In genomic region chr3:112633191-112633590, GRCh38 we compare ENCODE assay signal across 17 cellular contexts. TPM values are rescaled to one million over a fixed set of nuclear protein-coding genes. Genes with fewer than 3 reads are reported as not detected.
DNase-seq lines count a peak whose midpoint lies in the region; ATAC-seq, FAIRE-seq and TF ChIP-seq lines count a peak whose summit lies in the region.
"Had no signal": no experiment of that assay in that cellular context is flagged by ENCODE, and none has a peak within 500 bp of the region (broad histone marks: within the 10 kb centered on the region; RNA-seq: fewer than 3 reads in every experiment).

No MANE protein-coding gene starts in this region.

- no peak for TF ChIP-seq RAD21 in SK-N-SH (IDR thresholded peaks at IDR 0.05; ENCODE audit: low read length)

- H3K18ac ChIP-seq in mesenchymal stem cell (ENCODE audit: low read depth in 1 of 2, low read length in 2 of 2) = peak overlapping the region in 1 of 2 experiments; percentile 67

- H3K27me3 ChIP-seq in SK-N-SH (ENCODE audit: insufficient read depth) (no peaks in the 10 kb centered on the region), astrocyte (ENCODE audit: insufficient read depth, low read length) (no peaks in the 10 kb centered on the region), mesenchymal stem cell (ENCODE audit: control insufficient read depth in 1 of 2, insufficient read depth in 1 of 2, low read length in 2 of 2) (no peaks in the 10 kb centered on the region), vagina (no peaks in the 10 kb centered on the region)
- H3K27me3 ChIP-seq: testis had no signal

- no peak for TF ChIP-seq EP300 in SK-N-SH (IDR thresholded peaks at IDR 0.05; ENCODE audit: borderline replicate concordance in 1 of 2, low read depth in 1 of 2, low read length in 1 of 2)

- H3K4me3 ChIP-seq in SK-N-SH (ENCODE audit: low read depth in 2 of 2, low read length in 1 of 2) (peak overlapping the region in 1 of 2 experiments; percentile 41; a peak in 1 of 4 replicates), astrocyte (ENCODE audit: insufficient read depth, low read depth, low read length) (no peak overlapping the region), mesenchymal stem cell (ENCODE audit: insufficient read depth in 1 of 2, low read depth in 1 of 2, low read length in 2 of 2) (peak overlapping the region in 1 of 2 experiments; percentile 89), vagina (peak overlapping the region in 1 of 2 donors; percentile 4)
- H3K4me3 ChIP-seq: PC-9, testis had no signal

- H3K9me2 ChIP-seq in SK-N-SH = no peaks in the 10 kb centered on the region

- CTCF ChIA-PET in SK-N-SH (lab: Yijun Ruan, JAX) = interaction anchor here (2.1 to 4.8 kb wide), 2 partner anchors 10 to 51 kb away, joined by 9 to 31 read pairs; no protein-coding TSS in a partner anchor

- no peak for TF ChIP-seq POLR2A in vagina (IDR thresholded peaks at IDR 0.05)

- H3K36me3 ChIP-seq in SK-N-SH (replicated peaks in 1 of 2; ENCODE audit: control insufficient read depth in 1 of 2, insufficient read depth in 2 of 2, low read length in 1 of 2) (peaks cover 19 to 35% of the 10 kb centered on the region in 2 experiments), astrocyte (ENCODE audit: insufficient read depth, low read length) (peaks cover 7% of the 10 kb centered on the region), mesenchymal stem cell (ENCODE audit: control insufficient read depth in 1 of 2, insufficient read depth in 2 of 2, low read depth in 1 of 2, low read length in 2 of 2) (peaks cover 0 to 57% of the 10 kb centered on the region in 2 experiments), vagina (no peaks in the 10 kb centered on the region)

- H3K4me1 ChIP-seq in SK-N-SH (ENCODE audit: control insufficient read depth in 1 of 2, insufficient read depth in 2 of 2, low read depth in 1 of 2, low read length in 1 of 2) = peaks cover 24 to 56% of the 10 kb centered on the region in 2 experiments; a peak in 3 of 4 replicates
- H3K4me1 ChIP-seq in astrocyte (ENCODE audit: insufficient read depth, low read length) = peaks cover 60% of the 10 kb centered on the region
- H3K4me1 ChIP-seq in mesenchymal stem cell (ENCODE audit: control insufficient read depth, insufficient read depth, low read depth, low read length) = peaks cover 4% of the 10 kb centered on the region
- H3K4me1 ChIP-seq in vagina = peaks cover 72% of the 10 kb centered on the region
- H3K4me1 ChIP-seq: testis had no signal

- H3K27ac Mint-ChIP-seq in astrocyte (ENCODE audit: unreplicated experiment) = no peak overlapping the region
- H3K27ac Mint-ChIP-seq: activated naive CD4-positive, alpha-beta T cell treated with anti-CD3 and anti-CD28 coated beads, Interleukin-2, amount 10 ng/mL, durations not matched to agents 7 days and 5 days; natural killer cell had no signal

- no peak overlapping the region for H4K8ac ChIP-seq in mesenchymal stem cell (ENCODE audit: low read length)

- no peak for FAIRE-seq in astrocyte (lab: Jason Lieb, UNC)
- FAIRE-seq: colon had no signal

- POLR2A ChIA-PET in SK-N-SH (lab: Yijun Ruan, JAX) = no interaction called here

- peaks cover 93% of the 10 kb centered on the region for H3K79me2 ChIP-seq in SK-N-SH (ENCODE audit: insufficient read depth)
- peaks cover 81% of the 10 kb centered on the region for H3K79me2 ChIP-seq in astrocyte (ENCODE audit: insufficient read depth, low read length)

- no peaks in the 10 kb centered on the region for H3K9me3 Mint-ChIP-seq in astrocyte (ENCODE audit: unreplicated experiment)
- H3K9me3 Mint-ChIP-seq: activated naive CD4-positive, alpha-beta T cell treated with anti-CD3 and anti-CD28 coated beads, Interleukin-2, amount 10 ng/mL, durations not matched to agents 7 days and 5 days; natural killer cell had no signal

- H3K4me2 ChIP-seq in SK-N-SH (peak overlapping the region; percentile 82), astrocyte (ENCODE audit: low read length) (peak overlapping the region; percentile 88), mesenchymal stem cell (ENCODE audit: low read length, poor library complexity, severe bottlenecking) (no peak overlapping the region)
- H3K4me2 ChIP-seq: PC-9 had no signal

- H3K36me3 Mint-ChIP-seq in astrocyte (ENCODE audit: low read depth, unreplicated experiment) = peaks cover 6% of the 10 kb centered on the region
- H3K36me3 Mint-ChIP-seq: activated naive CD4-positive, alpha-beta T cell treated with anti-CD3 and anti-CD28 coated beads, Interleukin-2, amount 10 ng/mL, durations not matched to agents 7 days and 5 days; natural killer cell had no signal

- H3K27me3 Mint-ChIP-seq in astrocyte (ENCODE audit: low read depth, unreplicated experiment) = no peaks in the 10 kb centered on the region

- peak overlapping the region; percentile 87 for H4K91ac ChIP-seq in mesenchymal stem cell (ENCODE audit: low read length)

- peak overlapping the region; percentile 18 to 91 for H2BK12ac ChIP-seq in mesenchymal stem cell (ENCODE audit: low read length in 2 of 2)

- DNase-seq in SK-N-SH (no peak), astrocyte (ENCODE audit: low read depth) (no peak), mesenchymal stem cell (no peak), vagina (ENCODE audit: extremely low spot score in 2 of 2) (no peak), sciatic nerve (ENCODE audit: low spot score) (no peak), NCI-H526 (lab: John Stamatoyannopoulos, UW) (no peak)
- DNase-seq: ACHN; activated CD8-positive, alpha-beta memory T cell treated with anti-CD3 and anti-CD28 coated beads for 24 hours; activated naive CD4-positive, alpha-beta T cell treated with anti-CD3 and anti-CD28 coated beads, Interleukin-2, amount 10 ng/mL, durations not matched to agents 7 days and 5 days; natural killer cell; NCI-H2171; PC-9; testis had no signal

- H2BK15ac ChIP-seq in mesenchymal stem cell (ENCODE audit: low read depth, poor library complexity, severe bottlenecking) = peak overlapping the region; percentile 33

- peaks cover 57% of the 10 kb centered on the region for H3K4me1 Mint-ChIP-seq in astrocyte (ENCODE audit: low read depth, unreplicated experiment)
- H3K4me1 Mint-ChIP-seq: natural killer cell had no signal

- peak overlapping the region; percentile 92 to 96; a peak in 2 of 4 replicates for H3K27ac ChIP-seq in SK-N-SH (ENCODE audit: low read depth in 2 of 2, low read length in 1 of 2)
- H3K27ac ChIP-seq in astrocyte (ENCODE audit: low read depth, low read length) = peak overlapping the region; percentile 44
- H3K27ac ChIP-seq in mesenchymal stem cell (ENCODE audit: low read length, poor library complexity, severe bottlenecking) = no peak overlapping the region
- peak overlapping the region; percentile 87 for H3K27ac ChIP-seq in vagina
- H3K27ac ChIP-seq: PC-9, testis had no signal

- WGBS in SK-N-SH (ENCODE audit: low lambda C conversion rate) = 50% methylated on average over 3 of the region's 3 CpGs
- 47% methylated on average over 2 of the region's 3 CpGs for WGBS in mesenchymal stem cell

- H3K4ac ChIP-seq in mesenchymal stem cell (ENCODE audit: low read depth in 1 of 2, low read length in 2 of 2) = no peak overlapping the region

- no peak for ATAC-seq in SK-N-SH treated with all-trans-retinoic acid at 6 μM for 48 hours
- ATAC-seq in sciatic nerve = no peak
- no peak for ATAC-seq in HG02938 (IDR thresholded peaks at IDR 0.05; ENCODE audit: unreplicated experiment)
- ATAC-seq: natural killer cell had no signal

- intact Hi-C loops in vagina (cut with DNase I) (loop anchor here (10.0 kb wide), 1 partner anchor 68 kb away; the partner anchor contains the start of genes ATG3 and SLC35A5), sciatic nerve (cut with DNase I) (no loop called here)

- no peak overlapping the region for H2BK5ac ChIP-seq in mesenchymal stem cell (ENCODE audit: low read depth, low read length, poor library complexity, severe bottlenecking)

- H3K9me3 ChIP-seq in SK-N-SH (no peaks in the 10 kb centered on the region), astrocyte (ENCODE audit: insufficient read depth, low read depth, low read length) (no peaks in the 10 kb centered on the region), mesenchymal stem cell (ENCODE audit: control insufficient read depth, low read length) (no peaks in the 10 kb centered on the region), vagina (no peaks in the 10 kb centered on the region)
- H3K9me3 ChIP-seq: testis had no signal

- TF ChIP-seq CTCF in SK-N-SH (IDR thresholded peaks at IDR 0.05) (no peak), astrocyte (IDR thresholded peaks at IDR 0.05; ENCODE audit: insufficient read depth, low read depth, low read length) (no peak), vagina (IDR thresholded peaks at IDR 0.05) (no peak)

- peaks cover 16% of the 10 kb centered on the region for H4K20me1 ChIP-seq in SK-N-SH (ENCODE audit: insufficient read depth)
- peaks cover 18% of the 10 kb centered on the region for H4K20me1 ChIP-seq in astrocyte (ENCODE audit: insufficient read depth, low read length)

- H2AK5ac ChIP-seq in mesenchymal stem cell (ENCODE audit: low read length, severe bottlenecking) = peak overlapping the region; percentile 76

- peak overlapping the region; percentile 34 for H3K4me3 Mint-ChIP-seq in astrocyte (ENCODE audit: unreplicated experiment)
- H3K4me3 Mint-ChIP-seq: activated naive CD4-positive, alpha-beta T cell treated with anti-CD3 and anti-CD28 coated beads, Interleukin-2, amount 10 ng/mL, durations not matched to agents 7 days and 5 days; natural killer cell had no signal

- H3K79me1 ChIP-seq in mesenchymal stem cell (replicated peaks; ENCODE audit: low read length, poor library complexity, severe bottlenecking) = peaks cover 12% of the 10 kb centered on the region

- peaks cover 34% of the 10 kb centered on the region for H3F3A ChIP-seq in SK-N-SH (replicated peaks; ENCODE audit: insufficient read depth)

- no peak overlapping the region for H3K23ac ChIP-seq in mesenchymal stem cell (ENCODE audit: low read length in 2 of 2)

- H3K9ac ChIP-seq in SK-N-SH = peak overlapping the region; percentile 4; the same call in 1 of the 2 replicates
- H3K9ac ChIP-seq in astrocyte (ENCODE audit: low read length) = peak overlapping the region; percentile 12
- H3K9ac ChIP-seq in mesenchymal stem cell (ENCODE audit: low read length) = peak overlapping the region; percentile 99

- no peak overlapping the region for H2BK120ac ChIP-seq in mesenchymal stem cell (ENCODE audit: low read depth, low read length)

- H3K14ac ChIP-seq in mesenchymal stem cell (ENCODE audit: low read length in 2 of 2) = no peak overlapping the region

- H2AFZ ChIP-seq in SK-N-SH (ENCODE audit: low read depth) (no peak overlapping the region), astrocyte (ENCODE audit: low read depth, low read length) (no peak overlapping the region), mesenchymal stem cell (ENCODE audit: low read depth, low read length) (no peak overlapping the region)
- H2AFZ ChIP-seq: PC-9 had no signal

TF ChIP-seq in SK-N-SH, 30 proteins besides CTCF, POLR2A, EP300 and RAD21 (continues in another document):
- no peak for TF ChIP-seq YY1 (IDR thresholded peaks at IDR 0.05; ENCODE audit: low read depth)

TF ChIP-seq in SK-N-SH treated with all-trans-retinoic acid at 6 μM for 48 hours, 23 proteins besides CTCF, POLR2A, EP300 and RAD21 (continues in another document):
- TF ChIP-seq ARNTL (CRISPR knock-in tag; IDR thresholded peaks at IDR 0.05; ENCODE audit: borderline replicate concordance, low read depth) = no peak
- no peak for TF ChIP-seq ZFP30 (CRISPR knock-in tag; IDR thresholded peaks at IDR 0.05)

RNA-seq across cellular contexts. Expression of gene CCDC80, which starts 7.8 kb away (rescaled TPM):
- 83.4 and 103 TPM in 2 replicates for polyA plus RNA-seq in SK-N-SH (2012; rRNA removed)
- 113 and 151 TPM in 2 replicates for polyA plus RNA-seq in SK-N-SH (2012; cell fraction: cytosol; rRNA removed)
- polyA plus RNA-seq in SK-N-SH (2012; cell fraction: nucleus; rRNA removed) = 90.9 and 120 TPM in 2 replicates
- 272 and 333 TPM in 2 replicates for total RNA-seq in astrocyte
- polyA plus RNA-seq in mesenchymal stem cell (2013, experiment 1 of 2) = 220 TPM
- polyA plus RNA-seq in mesenchymal stem cell (2013, experiment 2 of 2) = 229 TPM
- 51.6 TPM for total RNA-seq in vagina
- 143 TPM for total RNA-seq in sciatic nerve
- total RNA-seq: T-helper 2 cell treated with Interferon-gamma antibody and Interleukin-4, amounts not matched to agents 100 ng/mL and 5 ng/mL, for 36 hours had no signal

Comparison
In these comparisons a context has a peak if more than half of its experiments do, and no peak if none do; other contexts are left out.
1. H3K9ac ChIP-seq: peak in every context shown above with its lines; median percentile 99 in mesenchymal stem cell; 12 in astrocyte; 4 in SK-N-SH.